ENCODE assay signal across 17 cellular contexts in genomic region chr18:48229445-48230052, GRCh38.
DNase-seq lines count a peak whose midpoint lies in the region; ATAC-seq, FAIRE-seq and TF ChIP-seq lines count a peak whose summit lies in the region.
"Had no signal": no experiment of that assay in that cellular context is flagged by ENCODE, and none has a peak within 500 bp of the region (broad histone marks: within the 10 kb centered on the region; RNA-seq: fewer than 3 reads in every experiment).

No MANE protein-coding gene starts in this region.

- no peak overlapping the region for H3K4me3 Mint-ChIP-seq in CD4-positive, alpha-beta memory T cell
- H3K4me3 Mint-ChIP-seq: activated naive CD8-positive, alpha-beta T cell; CD14-positive monocyte; stimulated activated naive B cell treated with anti-CD40 and anti-IgM and Interleukin-4, amounts not matched to agents 10 μg/mL and 1 μg/mL and 100 μg/mL, for 72 hours had no signal

- H3K36me3 ChIP-seq in kidney epithelial cell (ENCODE audit: control insufficient read depth, insufficient read depth, low read length) = no peaks in the 10 kb centered on the region
- no peaks in the 10 kb centered on the region for H3K36me3 ChIP-seq in CD4-positive, alpha-beta memory T cell (ENCODE audit: insufficient read depth, low read length)
- H3K36me3 ChIP-seq: neutrophil had no signal

- H3K27ac ChIP-seq in A549 (no peak overlapping the region), C4-2B (peak overlapping the region; percentile 34), RWPE1 (peak overlapping the region; percentile 57)
- no peak overlapping the region for H3K27ac ChIP-seq in CD4-positive, alpha-beta memory T cell (ENCODE audit: low read depth, low read length)
- H3K27ac ChIP-seq: neutrophil had no signal

- peaks cover 0 to 4% of the 10 kb centered on the region in 2 donors for H3K27me3 Mint-ChIP-seq in CD4-positive, alpha-beta memory T cell

- H3K27ac Mint-ChIP-seq in CD4-positive, alpha-beta memory T cell = peak overlapping the region in 2 of 7 donors; percentile 0 to 15
- H3K27ac Mint-ChIP-seq: activated naive CD8-positive, alpha-beta T cell; stimulated activated naive B cell treated with anti-CD40 and anti-IgM and Interleukin-4, amounts not matched to agents 10 μg/mL and 1 μg/mL and 100 μg/mL, for 72 hours had no signal

- H3K27me3 ChIP-seq in kidney epithelial cell (ENCODE audit: control insufficient read depth, insufficient read depth, low read length) = no peaks in the 10 kb centered on the region
- H3K27me3 ChIP-seq in CD4-positive, alpha-beta memory T cell (ENCODE audit: insufficient read depth, low read length) = no peaks in the 10 kb centered on the region

- POLR2A ChIA-PET in A549 (lab: Yijun Ruan, JAX) = no interaction called here
- POLR2A ChIA-PET in RWPE1 (lab: Yijun Ruan, JAX; ENCODE audit: low non-redundant PET) = no interaction called here
- POLR2A ChIA-PET in CD4-positive, alpha-beta memory T cell (lab: Charles Lee; ENCODE audit: partially characterized antibody) = no interaction called here

- CTCF ChIA-PET in A549 (lab: Yijun Ruan, JAX) (interaction anchor here (0.6 to 2.6 kb wide), 22 partner anchors 9 to 235 kb away, joined by 3 to 47 read pairs (median 4); no protein-coding TSS in a partner anchor), RWPE1 (lab: Yijun Ruan, JAX) (interaction anchor here (0.9 to 2.5 kb wide), 2 partner anchors 215 kb away, joined by 3 to 7 read pairs; no protein-coding TSS in a partner anchor)
- CTCF ChIA-PET in CD4-positive, alpha-beta memory T cell (lab: Charles Lee; ENCODE audit: partially characterized antibody) = interaction anchor here (1.3 kb wide), 1 partner anchor 9 kb away, joined by 3 read pairs; no protein-coding TSS in a partner anchor

- H3K4me2 ChIP-seq in A549 = no peak overlapping the region

- DNase-seq in A549 (ENCODE audit: low read depth in 1 of 2, low spot score in 1 of 2) (no peak), RWPE1 (ENCODE audit: low spot score) (no peak), kidney epithelial cell (ENCODE audit: low read depth) (no peak), cerebellum (ENCODE audit: low spot score) (no peak)
- no peak for DNase-seq in CD4-positive, alpha-beta memory T cell
- DNase-seq: activated CD4-positive, CD25-positive, alpha-beta regulatory T cell treated with anti-CD3 and anti-CD28 coated beads, Interleukin-2, amount 50 U/mL, for 72 hours; EL; MM.1S; NCI-H345; stimulated activated naive B cell treated with anti-CD40 and anti-IgM and Interleukin-4, amounts not matched to agents 10 μg/mL and 1 μg/mL and 100 μg/mL, for 72 hours; SW 1271 had no signal

- H3K4me3 ChIP-seq in A549 = no peak overlapping the region
- H3K4me3 ChIP-seq in kidney epithelial cell (ENCODE audit: low read depth, low read length) = no peak overlapping the region
- no peak overlapping the region for H3K4me3 ChIP-seq in CD4-positive, alpha-beta memory T cell (ENCODE audit: low read length in 2 of 2)
- H3K4me3 ChIP-seq: skin epidermis had no signal

- TF ChIP-seq CTCF in A549 (IDR thresholded peaks at IDR 0.05) (no peak), C4-2B (conservative IDR thresholded peaks at IDR 0.05) (no peak), RWPE1 (conservative IDR thresholded peaks at IDR 0.05; ENCODE audit: low read depth) (no peak), kidney epithelial cell (IDR thresholded peaks at IDR 0.05; ENCODE audit: insufficient read depth, low read length, poor library complexity, severe bottlenecking) (peak; percentile 24)

- H3K36me3 Mint-ChIP-seq in CD4-positive, alpha-beta memory T cell = no peaks in the 10 kb centered on the region
- H3K36me3 Mint-ChIP-seq: activated naive CD8-positive, alpha-beta T cell; CD14-positive monocyte; stimulated activated naive B cell treated with anti-CD40 and anti-IgM and Interleukin-4, amounts not matched to agents 10 μg/mL and 1 μg/mL and 100 μg/mL, for 72 hours had no signal

- no peak for TF ChIP-seq EP300 in A549 (IDR thresholded peaks at IDR 0.05)

- H3K4me1 Mint-ChIP-seq in CD4-positive, alpha-beta memory T cell = peaks cover 8 to 23% (median 14%) of the 10 kb centered on the region in 4 donors
- H3K4me1 Mint-ChIP-seq: stimulated activated naive B cell treated with anti-CD40 and anti-IgM and Interleukin-4, amounts not matched to agents 10 μg/mL and 1 μg/mL and 100 μg/mL, for 72 hours had no signal

- no peaks in the 10 kb centered on the region for H3K9me3 ChIP-seq in A549
- H3K9me3 ChIP-seq in CD4-positive, alpha-beta memory T cell (ENCODE audit: control insufficient read depth in 1 of 2, low read length in 2 of 2) = no peaks in the 10 kb centered on the region
- H3K9me3 ChIP-seq: neutrophil had no signal

- TF ChIP-seq RAD21 in A549 (conservative IDR thresholded peaks at IDR 0.05 in 1 of 2, IDR thresholded peaks at IDR 0.05 in 1 of 2) = no peak

- intact Hi-C loops in CD4-positive, alpha-beta memory T cell (cut with micrococcal nuclease) = no loop called here

- H3K9me3 Mint-ChIP-seq in CD4-positive, alpha-beta memory T cell = peaks cover 0 to 1% (median 0%) of the 10 kb centered on the region in 8 donors
- H3K9me3 Mint-ChIP-seq: stimulated activated naive B cell treated with anti-CD40 and anti-IgM and Interleukin-4, amounts not matched to agents 10 μg/mL and 1 μg/mL and 100 μg/mL, for 72 hours had no signal

- peaks cover 6% of the 10 kb centered on the region; the same call in 1 of the 3 replicates for H3K4me1 ChIP-seq in A549
- peaks cover 21% of the 10 kb centered on the region for H3K4me1 ChIP-seq in CD4-positive, alpha-beta memory T cell (ENCODE audit: insufficient read depth, low read length)

- TF ChIP-seq POLR2A in A549 (IDR thresholded peaks at IDR 0.05; ENCODE audit: low read length) = no peak

- ATAC-seq in A549 (peak; percentile 48 to 59; a peak in 3 of 6 replicates), GM18907 (IDR thresholded peaks at IDR 0.05; ENCODE audit: unreplicated experiment) (no peak)
- ATAC-seq: stimulated activated naive B cell treated with anti-CD40 and anti-IgM and Interleukin-4, amounts not matched to agents 10 μg/mL and 1 μg/mL and 100 μg/mL, for 72 hours had no signal

- 58% methylated on average over 9 of the region's 10 CpGs for WGBS in A549 (ENCODE audit: missing lambda C conversion rate)

- FAIRE-seq in A549 (lab: Jason Lieb, UNC) = no peak

TF ChIP-seq in A549, 52 proteins besides CTCF, POLR2A, EP300 and RAD21:
- TF ChIP-seq JUN (IDR thresholded peaks at IDR 0.05) = no peak
- TF ChIP-seq EHF (CRISPR knock-in tag; IDR thresholded peaks at IDR 0.05) = no peak
- no peak for TF ChIP-seq ZNF302 (CRISPR knock-in tag; IDR thresholded peaks at IDR 0.05)
- no peak for TF ChIP-seq PBX3 (IDR thresholded peaks at IDR 0.05)
- TF ChIP-seq RARB (CRISPR knock-in tag; IDR thresholded peaks at IDR 0.05) = no peak
- TF ChIP-seq CEBPB (IDR thresholded peaks at IDR 0.05) = no peak
- no peak for TF ChIP-seq ZFP36 (IDR thresholded peaks at IDR 0.05; ENCODE audit: borderline replicate concordance, partially characterized antibody)
- TF ChIP-seq E2F6 (IDR thresholded peaks at IDR 0.05; ENCODE audit: borderline replicate concordance, low read depth) = no peak
- TF ChIP-seq CHD2 (IDR thresholded peaks at IDR 0.05; ENCODE audit: low read length, partially characterized antibody) = no peak
- TF ChIP-seq MAZ (IDR thresholded peaks at IDR 0.05; ENCODE audit: borderline replicate concordance, low read depth, low read length) = no peak
- no peak for TF ChIP-seq FOSB (CRISPR knock-in tag; IDR thresholded peaks at IDR 0.05)
- no peak for TF ChIP-seq USF2 (IDR thresholded peaks at IDR 0.05)
- TF ChIP-seq SMC3 (IDR thresholded peaks at IDR 0.05) = no peak

Comparison
In these comparisons a context has a peak if more than half of its experiments do, and no peak if none do; other contexts are left out.
1. H3K27ac ChIP-seq: peak in C4-2B (single experiment) and RWPE1 (single experiment); none in A549 (0 of 2) and CD4-positive, alpha-beta memory T cell (single experiment).